18 cellular contexts compared by ENCODE assay signal in the genomic region with DNA sequence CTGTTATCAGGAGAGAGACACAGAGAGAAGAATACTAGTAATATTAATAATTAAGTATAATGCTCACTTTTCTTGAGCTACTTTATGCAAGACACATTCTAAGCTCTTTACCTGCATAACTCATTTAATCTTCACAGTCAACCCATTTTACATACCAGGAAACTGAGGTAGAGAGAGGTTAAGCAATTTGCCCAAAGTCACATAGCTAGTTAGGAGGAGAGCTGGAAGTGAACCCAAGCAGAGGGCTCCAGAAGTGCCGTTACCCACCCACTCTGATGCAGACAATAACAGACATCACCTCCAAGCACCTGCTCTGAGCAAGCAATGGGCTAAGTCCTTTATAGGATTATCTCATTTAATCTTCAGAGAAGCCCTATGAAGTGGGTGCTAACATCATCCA.
"Had no signal": no experiment of that assay in that cellular context is flagged by ENCODE, and none has a peak within 500 bp of the region (broad histone marks: within the 10 kb centered on the region; RNA-seq: fewer than 3 reads in every experiment).

No MANE protein-coding gene starts in this region.

- DNase-seq: activated CD4-positive, alpha-beta T cell treated with anti-CD3 and anti-CD28 coated beads for 4 hours; activated CD8-positive, alpha-beta T cell treated with anti-CD3 and anti-CD28 coated beads, Interleukin-2, amount 10 ng/mL, durations not matched to agents 7 days and 5 days; activated naive CD4-positive, alpha-beta T cell treated with anti-CD3 and anti-CD28 coated beads, Interleukin-2, amount 10 ng/mL, durations not matched to agents 7 days and 5 days; activated naive CD8-positive, alpha-beta T cell treated with anti-CD3 and anti-CD28 coated beads, Interleukin-2, amount 50 U/mL, for 24 hours; aorta; cerebellar nuclear complex; effector memory CD4-positive, alpha-beta T cell; left ventricle myocardium superior; occipital lobe; right cardiac atrium; stimulated activated CD4-positive, alpha-beta T cell treated with anti-CD3 and anti-CD28 coated beads, Interleukin-4, amount 100 ng/mL, for 24 hours; T-cell had no signal

- H3K36me3 ChIP-seq: breast epithelium, prostate gland had no signal

- H3K4me3 Mint-ChIP-seq: activated naive CD8-positive, alpha-beta T cell treated with anti-CD3 and anti-CD28 coated beads, Interleukin-2, amount 50 U/mL, for 24 hours; activated T-cell treated with anti-CD3 and anti-CD28 coated beads, Interleukin-2, amount 50 U/mL, for 24 hours; stimulated activated memory B cell treated with anti-CD40 and anti-IgM and Interleukin-4, amounts not matched to agents 10 μg/mL and 1 μg/mL and 100 μg/mL, for 72 hours; WTC11 had no signal

- H3K4me3 ChIP-seq: breast epithelium, prostate gland had no signal

- H3K27ac Mint-ChIP-seq: activated naive CD8-positive, alpha-beta T cell treated with anti-CD3 and anti-CD28 coated beads, Interleukin-2, amount 50 U/mL, for 24 hours; activated T-cell treated with anti-CD3 and anti-CD28 coated beads, Interleukin-2, amount 50 U/mL, for 24 hours; stimulated activated memory B cell treated with anti-CD40 and anti-IgM and Interleukin-4, amounts not matched to agents 10 μg/mL and 1 μg/mL and 100 μg/mL, for 72 hours; WTC11 had no signal

- H3K27me3 Mint-ChIP-seq: activated naive CD8-positive, alpha-beta T cell treated with anti-CD3 and anti-CD28 coated beads, Interleukin-2, amount 50 U/mL, for 24 hours; activated T-cell treated with anti-CD3 and anti-CD28 coated beads, Interleukin-2, amount 50 U/mL, for 24 hours; T-cell had no signal

- ATAC-seq: activated CD8-positive, alpha-beta T cell treated with anti-CD3 and anti-CD28 coated beads, Interleukin-2, amount 10 ng/mL, durations not matched to agents 7 days and 5 days; activated naive CD8-positive, alpha-beta T cell treated with anti-CD3 and anti-CD28 coated beads, Interleukin-2, amount 50 U/mL, for 24 hours; left ventricle myocardium superior; right cardiac atrium; stimulated activated memory B cell treated with anti-CD40 and anti-IgM and Interleukin-4, amounts not matched to agents 10 μg/mL and 1 μg/mL and 100 μg/mL, for 72 hours; T-cell; WTC11 had no signal

- H3K9me3 Mint-ChIP-seq: activated naive CD4-positive, alpha-beta T cell treated with anti-CD3 and anti-CD28 coated beads, Interleukin-2, amount 10 ng/mL, durations not matched to agents 7 days and 5 days; activated naive CD8-positive, alpha-beta T cell treated with anti-CD3 and anti-CD28 coated beads, Interleukin-2, amount 50 U/mL, for 24 hours; activated T-cell treated with anti-CD3 and anti-CD28 coated beads, Interleukin-2, amount 50 U/mL, for 24 hours; activated T-helper 2 cell treated with anti-CD3 and anti-CD28 coated beads, Interferon-gamma antibody, Interleukin-2, Interleukin-4, amounts not matched to agents 10 μg/mL and 5 μg/mL and 100 μg/mL, durations not matched to agents 14 hours and 24 hours and 36 hours; stimulated activated memory B cell treated with anti-CD40 and anti-IgM and Interleukin-4, amounts not matched to agents 10 μg/mL and 1 μg/mL and 100 μg/mL, for 72 hours; T-cell; WTC11 had no signal

- H3K36me3 Mint-ChIP-seq: stimulated activated memory B cell treated with anti-CD40 and anti-IgM and Interleukin-4, amounts not matched to agents 10 μg/mL and 1 μg/mL and 100 μg/mL, for 72 hours; T-cell; WTC11 had no signal

- H3K9me3 ChIP-seq: breast epithelium, prostate gland had no signal

- H3K27me3 ChIP-seq: breast epithelium had no signal
